Comparison of ENCODE assay signal across 17 cellular contexts in genomic region chr6:113411006-113411405, GRCh38.
A peak's percentile ranks its signal among the peaks of the same experiment; 100 is the strongest.
DNase-seq lines count a peak whose midpoint lies in the region; ATAC-seq, FAIRE-seq and TF ChIP-seq lines count a peak whose summit lies in the region.
"Had no signal": no experiment of that assay in that cellular context is flagged by ENCODE, and none has a peak within 500 bp of the region (broad histone marks: within the 10 kb centered on the region; RNA-seq: fewer than 3 reads in every experiment).

No MANE protein-coding gene starts in this region.

- peak overlapping the region; percentile 6 for H3K4me3 Mint-ChIP-seq in chondrocyte (ENCODE audit: unreplicated experiment)
- no peak overlapping the region for H3K4me3 Mint-ChIP-seq in activated T-cell treated with anti-CD3 and anti-CD28 coated beads, Interleukin-2, amount 50 U/mL, for 24 hours
- H3K4me3 Mint-ChIP-seq: natural killer cell had no signal

- H3K4me1 ChIP-seq in pancreas (peaks cover 0 to 2% (median 0%) of the 10 kb centered on the region in 3 donors), sigmoid colon (peaks cover 0 to 8% (median 3%) of the 10 kb centered on the region in 4 donors)
- no peaks in the 10 kb centered on the region for H3K4me1 ChIP-seq in effector memory CD4-positive, alpha-beta T cell (ENCODE audit: control insufficient read depth, insufficient read depth, low read length, poor library complexity, severe bottlenecking)
- H3K4me1 ChIP-seq: testis had no signal

- peaks cover 42% of the 10 kb centered on the region for H3K4me1 Mint-ChIP-seq in chondrocyte (ENCODE audit: low read depth)
- H3K4me1 Mint-ChIP-seq in activated T-cell treated with anti-CD3 and anti-CD28 coated beads, Interleukin-2, amount 50 U/mL, for 24 hours (ENCODE audit: low read depth), result no peaks in the 10 kb centered on the region
- H3K4me1 Mint-ChIP-seq: natural killer cell had no signal

- TF ChIP-seq EP300 in sigmoid colon (IDR thresholded peaks at IDR 0.05), result no peak

- H3K27ac Mint-ChIP-seq in chondrocyte (ENCODE audit: unreplicated experiment), result peak overlapping the region; percentile 61
- no peak overlapping the region for H3K27ac Mint-ChIP-seq in activated T-cell treated with anti-CD3 and anti-CD28 coated beads, Interleukin-2, amount 50 U/mL, for 24 hours
- H3K27ac Mint-ChIP-seq: natural killer cell had no signal

- no peaks in the 10 kb centered on the region for H3K36me3 ChIP-seq in pancreas
- no peaks in the 10 kb centered on the region for H3K36me3 ChIP-seq in effector memory CD4-positive, alpha-beta T cell (ENCODE audit: control insufficient read depth, insufficient read depth, low read length)
- no peaks in the 10 kb centered on the region for H3K36me3 ChIP-seq in sigmoid colon
- H3K36me3 ChIP-seq: BLaER1 treated with 17β-estradiol and CSF1 and Interleukin-3, amounts not matched to agents 10 nM and 100 nM; esophagus squamous epithelium had no signal

- no peaks in the 10 kb centered on the region for H3K27me3 Mint-ChIP-seq in chondrocyte (ENCODE audit: low read depth)
- no peaks in the 10 kb centered on the region for H3K27me3 Mint-ChIP-seq in activated T-cell treated with anti-CD3 and anti-CD28 coated beads, Interleukin-2, amount 50 U/mL, for 24 hours

- H3K27ac ChIP-seq in pancreas (no peak overlapping the region), sigmoid colon (no peak overlapping the region)
- no peak overlapping the region for H3K27ac ChIP-seq in effector memory CD4-positive, alpha-beta T cell (ENCODE audit: insufficient read depth, low read length, poor library complexity, severe bottlenecking)
- H3K27ac ChIP-seq: esophagus squamous epithelium, KMS-11, testis had no signal

- no peaks in the 10 kb centered on the region for H3K9me3 ChIP-seq in pancreas
- no peaks in the 10 kb centered on the region for H3K9me3 ChIP-seq in effector memory CD4-positive, alpha-beta T cell (ENCODE audit: control insufficient read depth, low read length)
- no peaks in the 10 kb centered on the region for H3K9me3 ChIP-seq in sigmoid colon
- H3K9me3 ChIP-seq: BLaER1 treated with 17β-estradiol and CSF1 and Interleukin-3, amounts not matched to agents 10 nM and 100 nM; esophagus squamous epithelium; testis had no signal

- H3K36me3 Mint-ChIP-seq in chondrocyte (ENCODE audit: low read depth), result no peaks in the 10 kb centered on the region
- no peaks in the 10 kb centered on the region for H3K36me3 Mint-ChIP-seq in activated T-cell treated with anti-CD3 and anti-CD28 coated beads, Interleukin-2, amount 50 U/mL, for 24 hours (ENCODE audit: low read depth)
- H3K36me3 Mint-ChIP-seq: natural killer cell had no signal

- H3K27me3 ChIP-seq in pancreas (no peaks in the 10 kb centered on the region), sigmoid colon (no peaks in the 10 kb centered on the region)
- no peaks in the 10 kb centered on the region for H3K27me3 ChIP-seq in effector memory CD4-positive, alpha-beta T cell (replicated peaks; ENCODE audit: control insufficient read depth, insufficient read depth, low read length, poor library complexity, severe bottlenecking)
- H3K27me3 ChIP-seq: BLaER1 treated with 17β-estradiol and CSF1 and Interleukin-3, amounts not matched to agents 10 nM and 100 nM; esophagus squamous epithelium; testis had no signal

- intact Hi-C loops in pancreas (cut with DNase I) (no loop called here), sigmoid colon (cut with DNase I) (loop anchor here (5.0 to 10.0 kb wide), 2 partner anchors 154 to 446 kb away; partner anchors contain the start of gene MARCKS)

- TF ChIP-seq CTCF in chondrocyte (IDR thresholded peaks at IDR 0.05) (no peak), pancreas (IDR thresholded peaks at IDR 0.05) (no peak), sigmoid colon (IDR thresholded peaks at IDR 0.05) (no peak)

- peak in 1 of 4 donors; percentile 39 for ATAC-seq in pancreas
- ATAC-seq: natural killer cell had no signal

- DNase-seq in ELR (ENCODE audit: low read depth) (peak; percentile 23), NCI-H69 (lab: John Stamatoyannopoulos, UW) (peak; percentile 49), chondrocyte (ENCODE audit: low spot score) (no peak), pancreas (no peak), sigmoid colon (no peak)
- DNase-seq in activated T-cell treated with anti-CD3 and anti-CD28 coated beads, Interleukin-2, amount 50 U/mL, for 24 hours, result no peak
- no peak for DNase-seq in effector memory CD4-positive, alpha-beta T cell
- DNase-seq: activated CD4-positive, alpha-beta T cell treated with anti-CD3 and anti-CD28 coated beads, Interleukin-2, amount 50 U/mL, for 48 hours; esophagus squamous epithelium; GOT3; natural killer cell; NCI-H1694 treated with DMSO at 0.1 percent for 48 hours; NCI-H510A treated with DMSO at 0.1 percent for 48 hours; testis had no signal

- FAIRE-seq in pancreas (lab: Jason Lieb, UNC), result peak; percentile 13
- FAIRE-seq: GM18507 had no signal

- TF ChIP-seq POLR2A in sigmoid colon (IDR thresholded peaks at IDR 0.05), result no peak

- H3K4me3 ChIP-seq in pancreas, result no peak overlapping the region
- H3K4me3 ChIP-seq in effector memory CD4-positive, alpha-beta T cell (ENCODE audit: insufficient read depth, low read depth, low read length, poor library complexity, severe bottlenecking), result no peak overlapping the region
- no peak overlapping the region for H3K4me3 ChIP-seq in sigmoid colon
- H3K4me3 ChIP-seq: BLaER1 treated with 17β-estradiol and CSF1 and Interleukin-3, amounts not matched to agents 10 nM and 100 nM; esophagus squamous epithelium; testis had no signal

- H3K9me3 Mint-ChIP-seq in chondrocyte (ENCODE audit: low read depth), result no peaks in the 10 kb centered on the region
- no peaks in the 10 kb centered on the region for H3K9me3 Mint-ChIP-seq in activated T-cell treated with anti-CD3 and anti-CD28 coated beads, Interleukin-2, amount 50 U/mL, for 24 hours

Comparison
In these comparisons a context has a peak if more than half of its experiments do, and no peak if none do; other contexts are left out.
1. DNase-seq: peak in ELR (single experiment) and NCI-H69 (single experiment); none in chondrocyte (single experiment), pancreas (0 of 6), activated T-cell treated with anti-CD3 and anti-CD28 coated beads, Interleukin-2, amount 50 U/mL, for 24 hours (single experiment), effector memory CD4-positive, alpha-beta T cell (0 of 3) and sigmoid colon (single experiment).